14 cellular contexts compared by ENCODE assay signal in genomic region chr10:61643316-61643751, GRCh38. TPM values are rescaled to one million over a fixed set of nuclear protein-coding genes. Genes with fewer than 3 reads are reported as not detected.
A peak's percentile ranks its signal among the peaks of the same experiment; 100 is the strongest.
DNase-seq lines count a peak whose midpoint lies in the region; ATAC-seq and TF ChIP-seq lines count a peak whose summit lies in the region.
"Had no signal": no experiment of that assay in that cellular context is flagged by ENCODE, and none has a peak within 500 bp of the region (broad histone marks: within the 10 kb centered on the region; RNA-seq: fewer than 3 reads in every experiment).

No MANE protein-coding gene starts in this region.

- POLR2A ChIA-PET in HEK293 (lab: Yijun Ruan, JAX) (interaction anchor here (0.9 kb wide), 1 partner anchor 15 kb away, joined by 4 read pairs; no protein-coding TSS in a partner anchor), Panc1 (lab: Charles Lee) (no interaction called here)

- TF ChIP-seq CTCF in HEK293 (tag by site-specific recombination; IDR thresholded peaks at IDR 0.05): no peak
- TF ChIP-seq CTCF in Panc1 (IDR thresholded peaks at IDR 0.05): no peak
- TF ChIP-seq CTCF in fibroblast of villous mesenchyme (IDR thresholded peaks at IDR 0.05; ENCODE audit: insufficient read depth, low read depth, low read length): no peak
- TF ChIP-seq CTCF in chondrocyte (IDR thresholded peaks at IDR 0.05): no peak
- TF ChIP-seq CTCF in glutamatergic neuron (IDR thresholded peaks at IDR 0.05; ENCODE audit: partially characterized antibody, unreplicated experiment): no peak

- in situ Hi-C loops in Panc1 (cut with HindIII; ENCODE audit: low pct_unique_long_range_greater_than_20kb, low sequenced_read_pairs): no loop called here

- H3K27me3 ChIP-seq in Panc1 (ENCODE audit: control insufficient read depth, insufficient read depth, low read length): no peaks in the 10 kb centered on the region
- H3K27me3 ChIP-seq: stomach had no signal

- H3K36me3 Mint-ChIP-seq in chondrocyte (ENCODE audit: low read depth) (no peaks in the 10 kb centered on the region), glutamatergic neuron (ENCODE audit: unreplicated experiment) (no peaks in the 10 kb centered on the region)
- H3K36me3 Mint-ChIP-seq: CD4-positive, alpha-beta memory T cell had no signal

- no peak overlapping the region for H3K27ac ChIP-seq in HEK293 (ENCODE audit: extremely low read depth, low read depth, low read length)
- peak overlapping the region; percentile 69; the same call in 1 of the 2 replicates for H3K27ac ChIP-seq in Panc1 (ENCODE audit: low read length)
- H3K27ac ChIP-seq: stomach had no signal

- H3K4me3 ChIP-seq in HEK293 (ENCODE audit: low read depth, low read length) (no peak overlapping the region), Panc1 (ENCODE audit: low read depth in 2 of 2, low read length in 2 of 2) (no peak overlapping the region), fibroblast of villous mesenchyme (ENCODE audit: low read depth, low read length) (no peak overlapping the region)
- H3K4me3 ChIP-seq: stomach had no signal

- no peaks in the 10 kb centered on the region for H3K27me3 Mint-ChIP-seq in chondrocyte (ENCODE audit: low read depth)
- H3K27me3 Mint-ChIP-seq in glutamatergic neuron (ENCODE audit: unreplicated experiment): no peaks in the 10 kb centered on the region
- H3K27me3 Mint-ChIP-seq: dendritic cell treated with granulocyte-macrophage colony-stimulating factor and Interleukin-4, amounts not matched to agents 40 ng/mL and 50 ng/mL, for 4 days had no signal

- H3K9me3 Mint-ChIP-seq in chondrocyte (ENCODE audit: low read depth) (no peaks in the 10 kb centered on the region), glutamatergic neuron (ENCODE audit: unreplicated experiment) (no peaks in the 10 kb centered on the region)
- H3K9me3 Mint-ChIP-seq: CD4-positive, alpha-beta memory T cell; dendritic cell treated with granulocyte-macrophage colony-stimulating factor and Interleukin-4, amounts not matched to agents 40 ng/mL and 50 ng/mL, for 4 days had no signal

- peaks cover 22% of the 10 kb centered on the region for H3K4me1 Mint-ChIP-seq in chondrocyte (ENCODE audit: low read depth)
- peaks cover 4% of the 10 kb centered on the region for H3K4me1 Mint-ChIP-seq in glutamatergic neuron (ENCODE audit: low read depth, unreplicated experiment)
- H3K4me1 Mint-ChIP-seq: CD4-positive, alpha-beta memory T cell had no signal

- BruUV-seq in Panc1 (replicated peaks; lab: Mats Ljungman, UMichigan): no TSS peak

- no peak; the same call in 1 of the 2 replicates for ATAC-seq in Panc1
- no peak for ATAC-seq in HG03196 (IDR thresholded peaks at IDR 0.05; ENCODE audit: unreplicated experiment)
- ATAC-seq in GM19455 (IDR thresholded peaks at IDR 0.05; ENCODE audit: unreplicated experiment): no peak

- intact Hi-C loops in Panc1 (cut with micrococcal nuclease; ENCODE audit: unreplicated experiment): no loop called here

- no peaks in the 10 kb centered on the region for H3K4me1 ChIP-seq in HEK293 (ENCODE audit: control insufficient read depth, insufficient read depth, low read length)
- H3K4me1 ChIP-seq in Panc1 (ENCODE audit: control insufficient read depth, insufficient read depth, low read length): peaks cover 6% of the 10 kb centered on the region; the same call in 1 of the 2 replicates

- DNase-seq in AG08396 (ENCODE audit: low spot score) (peak; percentile 21), Panc1 (ENCODE audit: low read depth, low spot score) (no peak), fibroblast of villous mesenchyme (ENCODE audit: low read depth) (peak; percentile 55), chondrocyte (ENCODE audit: low spot score) (no peak), glutamatergic neuron (no peak)
- DNase-seq: activated CD4-positive, alpha-beta T cell treated with anti-CD3 and anti-CD28 coated beads for 4 hours; activated naive CD4-positive, alpha-beta T cell treated with Interleukin-2 at 50 U/mL for 16 hours; CD4-positive, alpha-beta memory T cell; stimulated activated CD4-positive, alpha-beta T cell treated with anti-CD3 and anti-CD28 coated beads, Interleukin-1b, Interleukin-23, amount 100 ng/mL, for 48 hours; stomach had no signal

- H3K36me3 ChIP-seq in HEK293 (ENCODE audit: control insufficient read depth in 2 of 2, insufficient read depth in 1 of 2, low read length in 2 of 2): no peaks in the 10 kb centered on the region
- no peaks in the 10 kb centered on the region for H3K36me3 ChIP-seq in Panc1 (ENCODE audit: control insufficient read depth, insufficient read depth, low read length)
- H3K36me3 ChIP-seq: stomach had no signal

- H3K27ac Mint-ChIP-seq in chondrocyte (ENCODE audit: unreplicated experiment) (no peak overlapping the region), glutamatergic neuron (ENCODE audit: unreplicated experiment) (no peak overlapping the region)
- H3K27ac Mint-ChIP-seq: dendritic cell treated with granulocyte-macrophage colony-stimulating factor and Interleukin-4, amounts not matched to agents 40 ng/mL and 50 ng/mL, for 4 days had no signal

- H3K4me3 Mint-ChIP-seq in chondrocyte (ENCODE audit: unreplicated experiment): no peak overlapping the region
- no peak overlapping the region for H3K4me3 Mint-ChIP-seq in glutamatergic neuron (ENCODE audit: unreplicated experiment)
- H3K4me3 Mint-ChIP-seq: CD4-positive, alpha-beta memory T cell; dendritic cell treated with granulocyte-macrophage colony-stimulating factor and Interleukin-4, amounts not matched to agents 40 ng/mL and 50 ng/mL, for 4 days had no signal

- no peaks in the 10 kb centered on the region for H3K9me3 ChIP-seq in HEK293 (ENCODE audit: control insufficient read depth, insufficient read depth, low read depth, low read length)
- no peaks in the 10 kb centered on the region for H3K9me3 ChIP-seq in Panc1 (ENCODE audit: control insufficient read depth, insufficient read depth, low read depth, low read length)
- H3K9me3 ChIP-seq: stomach had no signal

- CTCF ChIA-PET in HEK293 (lab: Yijun Ruan, JAX) (interaction anchor here (0.5 to 1.0 kb wide), 2 partner anchors 12 to 579 kb away, joined by 3 to 5 read pairs; no protein-coding TSS in a partner anchor), Panc1 (lab: Charles Lee) (no interaction called here)

TF ChIP-seq in HEK293, 187 proteins besides CTCF, POLR2A, EP300 and RAD21 (continues in another document):
- TF ChIP-seq ZNF629 (tag by site-specific recombination; IDR thresholded peaks at IDR 0.05) (peak; percentile 81), YY2 (tag by site-specific recombination; IDR thresholded peaks at IDR 0.05) (no peak), ATF2 (tag by site-specific recombination; IDR thresholded peaks at IDR 0.05; ENCODE audit: low read depth) (no peak), KLF8 (tag by site-specific recombination; IDR thresholded peaks at IDR 0.05) (0 out of 2 replicates have a peak, but pooled peaks have one; percentile 28), ZNF664 (tag by site-specific recombination; IDR thresholded peaks at IDR 0.05) (peak; percentile 30; the same call in 1 of the 2 replicates)
- TF ChIP-seq, protein P1, sequence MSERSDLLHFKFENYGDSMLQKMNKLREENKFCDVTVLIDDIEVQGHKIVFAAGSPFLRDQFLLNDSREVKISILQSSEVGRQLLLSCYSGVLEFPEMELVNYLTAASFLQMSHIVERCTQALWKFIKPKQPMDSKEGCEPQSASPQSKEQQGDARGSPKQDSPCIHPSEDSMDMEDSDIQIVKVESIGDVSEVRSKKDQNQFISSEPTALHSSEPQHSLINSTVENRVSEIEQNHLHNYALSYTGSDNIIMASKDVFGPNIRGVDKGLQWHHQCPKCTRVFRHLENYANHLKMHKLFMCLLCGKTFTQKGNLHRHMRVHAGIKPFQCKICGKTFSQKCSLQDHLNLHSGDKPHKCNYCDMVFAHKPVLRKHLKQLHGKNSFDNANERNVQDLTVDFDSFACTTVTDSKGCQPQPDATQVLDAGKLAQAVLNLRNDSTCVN (tag by site-specific recombination; optimal IDR thresholded peaks at IDR 0.05): no peak
- TF ChIP-seq, protein P2, sequence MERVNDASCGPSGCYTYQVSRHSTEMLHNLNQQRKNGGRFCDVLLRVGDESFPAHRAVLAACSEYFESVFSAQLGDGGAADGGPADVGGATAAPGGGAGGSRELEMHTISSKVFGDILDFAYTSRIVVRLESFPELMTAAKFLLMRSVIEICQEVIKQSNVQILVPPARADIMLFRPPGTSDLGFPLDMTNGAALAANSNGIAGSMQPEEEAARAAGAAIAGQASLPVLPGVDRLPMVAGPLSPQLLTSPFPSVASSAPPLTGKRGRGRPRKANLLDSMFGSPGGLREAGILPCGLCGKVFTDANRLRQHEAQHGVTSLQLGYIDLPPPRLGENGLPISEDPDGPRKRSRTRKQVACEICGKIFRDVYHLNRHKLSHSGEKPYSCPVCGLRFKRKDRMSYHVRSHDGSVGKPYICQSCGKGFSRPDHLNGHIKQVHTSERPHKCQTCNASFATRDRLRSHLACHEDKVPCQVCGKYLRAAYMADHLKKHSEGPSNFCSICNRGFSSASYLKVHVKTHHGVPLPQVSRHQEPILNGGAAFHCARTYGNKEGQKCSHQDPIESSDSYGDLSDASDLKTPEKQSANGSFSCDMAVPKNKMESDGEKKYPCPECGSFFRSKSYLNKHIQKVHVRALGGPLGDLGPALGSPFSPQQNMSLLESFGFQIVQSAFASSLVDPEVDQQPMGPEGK (tag by site-specific recombination; IDR thresholded peaks at IDR 0.05): no peak
- TF ChIP-seq, protein P3, sequence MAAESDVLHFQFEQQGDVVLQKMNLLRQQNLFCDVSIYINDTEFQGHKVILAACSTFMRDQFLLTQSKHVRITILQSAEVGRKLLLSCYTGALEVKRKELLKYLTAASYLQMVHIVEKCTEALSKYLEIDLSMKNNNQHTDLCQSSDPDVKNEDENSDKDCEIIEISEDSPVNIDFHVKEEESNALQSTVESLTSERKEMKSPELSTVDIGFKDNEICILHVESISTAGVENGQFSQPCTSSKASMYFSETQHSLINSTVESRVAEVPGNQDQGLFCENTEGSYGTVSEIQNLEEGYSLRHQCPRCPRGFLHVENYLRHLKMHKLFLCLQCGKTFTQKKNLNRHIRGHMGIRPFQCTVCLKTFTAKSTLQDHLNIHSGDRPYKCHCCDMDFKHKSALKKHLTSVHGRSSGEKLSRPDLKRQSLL (tag by site-specific recombination; IDR thresholded peaks at IDR 0.05): no peak

RNA-seq across cellular contexts. Expression of gene CABCOCO1, which starts 19.4 kb away (rescaled TPM):
- total RNA-seq in Panc1 (2021; ENCODE audit: unreplicated experiment) (4.0 TPM), fibroblast of villous mesenchyme (0.43 and 3.2 TPM in 2 replicates), chondrocyte (0.47 to 2.4 TPM (median 0.69 TPM) in 3 replicates), glutamatergic neuron (ENCODE audit: unreplicated experiment) (not detected)
- 2.7 TPM for polyA plus RNA-seq in Panc1 (2012; ENCODE audit: insufficient read length)
- total RNA-seq: CD4-positive, alpha-beta memory T cell had no signal
- polyA plus RNA-seq: CD4-positive, alpha-beta memory T cell had no signal

Comparison
In these comparisons a context has a peak if more than half of its experiments do, and no peak if none do; other contexts are left out.
1. DNase-seq: peak in AG08396 (single experiment) and fibroblast of villous mesenchyme (single experiment); none in Panc1 (single experiment), chondrocyte (single experiment) and glutamatergic neuron (single experiment).